Comparison of ENCODE assay signal across 8 cellular contexts in genomic region chr9:137087409-137087925, GRCh38. TPM values are rescaled to one million over a fixed set of nuclear protein-coding genes. Genes with fewer than 3 reads are reported as not detected.
DNase-seq lines count a peak whose midpoint lies in the region; ATAC-seq and TF ChIP-seq lines count a peak whose summit lies in the region.

No MANE protein-coding gene starts in this region.

- H3K9ac ChIP-seq in ES-I3 (ENCODE audit: low read depth, low read length) (peak overlapping the region; percentile 64), mesendoderm (ENCODE audit: low read length) (peak overlapping the region; percentile 84)

- H3K9me3 ChIP-seq in ES-I3 (ENCODE audit: control insufficient read depth, insufficient read depth, low read length): no peaks in the 10 kb centered on the region

- H3K36me3 ChIP-seq in ES-I3 (ENCODE audit: insufficient read depth, low read length) (peaks cover 7% of the 10 kb centered on the region; the same call in 1 of the 2 replicates), brain microvascular endothelial cell (replicated peaks) (peaks cover 3% of the 10 kb centered on the region), mesendoderm (ENCODE audit: control insufficient read depth, insufficient read depth, low read length) (no peaks in the 10 kb centered on the region)

- peaks cover 11% of the 10 kb centered on the region for H3K4me1 ChIP-seq in ES-I3 (ENCODE audit: insufficient read depth, low read length)
- H3K4me1 ChIP-seq in mesendoderm (ENCODE audit: control insufficient read depth, low read depth, low read length): peaks cover 2% of the 10 kb centered on the region

- H2BK15ac ChIP-seq in mesendoderm (replicated peaks; ENCODE audit: low read depth): no peak overlapping the region

- no peak overlapping the region for H4K5ac ChIP-seq in mesendoderm (ENCODE audit: low read length)

- no peak overlapping the region for H2AK5ac ChIP-seq in mesendoderm (ENCODE audit: low read length)

- H3K18ac ChIP-seq in mesendoderm (ENCODE audit: low read length): peak overlapping the region; percentile 3

- no peak for TF ChIP-seq CTCF in brain microvascular endothelial cell (IDR thresholded peaks at IDR 0.05; ENCODE audit: low read depth, low read length, missing control alignments)

- no peak overlapping the region for H3K23ac ChIP-seq in mesendoderm (ENCODE audit: low read length)

- no peak overlapping the region for H4K8ac ChIP-seq in mesendoderm (ENCODE audit: low read depth, low read length)

- H3K27me3 ChIP-seq in brain microvascular endothelial cell (replicated peaks): no peaks in the 10 kb centered on the region
- no peaks in the 10 kb centered on the region for H3K27me3 ChIP-seq in mesendoderm (ENCODE audit: insufficient read depth, low read length, poor library complexity)

- no peak overlapping the region for H2BK5ac ChIP-seq in mesendoderm (ENCODE audit: low read length)

- in situ Hi-C loops in brain microvascular endothelial cell (cut with HindIII; ENCODE audit: low pct_ligation_motif_present, low sequenced_read_pairs): no loop called here

- peak overlapping the region; percentile 65 for H3K4me2 ChIP-seq in mesendoderm (ENCODE audit: low read length)

- peak overlapping the region; percentile 81 for H3K27ac ChIP-seq in brain microvascular endothelial cell
- H3K27ac ChIP-seq in mesendoderm (ENCODE audit: low read depth, low read length): peak overlapping the region; percentile 49

- H3K56ac ChIP-seq in mesendoderm (ENCODE audit: low read length): peak overlapping the region; percentile 88

- peak overlapping the region; percentile 73 for H3K4me3 ChIP-seq in brain microvascular endothelial cell (ENCODE audit: low read depth, low read length)
- peak overlapping the region; percentile 64 for H3K4me3 ChIP-seq in mesendoderm (ENCODE audit: low read length)

- WGBS in mesendoderm (ENCODE audit: extremely low coverage, insufficient coverage, low lambda C conversion rate): no CpG with 5 or more reads among the region's 22 CpGs

- no peaks in the 10 kb centered on the region for H3K79me2 ChIP-seq in mesendoderm (ENCODE audit: control insufficient read depth, insufficient read depth, low read length)

- peaks cover 2% of the 10 kb centered on the region for H3K79me1 ChIP-seq in mesendoderm (ENCODE audit: low read length)

- no peak overlapping the region for H2BK120ac ChIP-seq in mesendoderm (ENCODE audit: low read depth, low read length)

- H3K4ac ChIP-seq in mesendoderm (ENCODE audit: low read depth, low read length): peak overlapping the region; percentile 83

- peak; percentile 50 for DNase-seq in HuH-7.5 (ENCODE audit: low spot score)
- no peak for DNase-seq in brain microvascular endothelial cell
- DNase-seq in mesendoderm: no peak
- no peak for DNase-seq in activated effector memory CD4-positive, alpha-beta T cell treated with Interleukin-2 at 50 U/mL for 16 hours
- no peak for DNase-seq in left lobe of liver (ENCODE audit: low spot score)

- ATAC-seq in left lobe of liver: no peak
- no peak for ATAC-seq in GM18519 (IDR thresholded peaks at IDR 0.05; ENCODE audit: low FRiP score, unreplicated experiment)
- ATAC-seq in HG03139 (IDR thresholded peaks at IDR 0.05; ENCODE audit: unreplicated experiment): no peak

RNA-seq across cellular contexts. Expression of gene MAN1B1, which starts 0.7 kb away (rescaled TPM):
- polyA plus RNA-seq in mesendoderm (2013, experiment 1 of 2): 17.9 TPM
- 17.2 TPM for polyA plus RNA-seq in mesendoderm (2013, experiment 2 of 2)
- 27.4 TPM for total RNA-seq in left lobe of liver

RNA-seq across cellular contexts. Expression of gene UAP1L1, which starts 10.2 kb away (rescaled TPM):
- 0.67 TPM for polyA plus RNA-seq in mesendoderm (2013, experiment 1 of 2)
- 0.63 TPM for polyA plus RNA-seq in mesendoderm (2013, experiment 2 of 2)
- total RNA-seq in left lobe of liver: 1.8 TPM

RNA-seq across cellular contexts. Expression of gene SAPCD2, which starts 17.1 kb away (rescaled TPM):
- polyA plus RNA-seq in mesendoderm (2013, experiment 1 of 2): 14.2 TPM
- 14.5 TPM for polyA plus RNA-seq in mesendoderm (2013, experiment 2 of 2)
- total RNA-seq in left lobe of liver: 0.15 TPM

RNA-seq across cellular contexts. Expression of gene DPP7, which starts 27.1 kb away (rescaled TPM):
- polyA plus RNA-seq in mesendoderm (2013, experiment 1 of 2): 2.1 TPM
- 2.4 TPM for polyA plus RNA-seq in mesendoderm (2013, experiment 2 of 2)
- 87.0 TPM for total RNA-seq in left lobe of liver

RNA-seq across cellular contexts. Expression of gene ENTPD2, which starts 33.6 kb away (rescaled TPM):
- 0.58 TPM for polyA plus RNA-seq in mesendoderm (2013, experiment 1 of 2)
- 0.57 TPM for polyA plus RNA-seq in mesendoderm (2013, experiment 2 of 2)
- 1.7 TPM for total RNA-seq in left lobe of liver
